In genomic region chr10:88991161-88991899, GRCh38 we compare ENCODE assay signal across 8 cellular contexts.
DNase-seq lines count a peak whose midpoint lies in the region; ATAC-seq and TF ChIP-seq lines count a peak whose summit lies in the region.

No MANE protein-coding gene starts in this region.

- ATAC-seq in GM21717 (IDR thresholded peaks at IDR 0.05; ENCODE audit: unreplicated experiment): peak; percentile 32

- H3K9me2 ChIP-seq in Loucy (replicated peaks; ENCODE audit: low read depth, low read length): no peaks in the 10 kb centered on the region

- no peaks in the 10 kb centered on the region for H4K20me1 ChIP-seq in Loucy (ENCODE audit: insufficient read depth, low read length, poor library complexity, severe bottlenecking)

- peaks cover 34% of the 10 kb centered on the region for H3K79me2 ChIP-seq in Loucy (ENCODE audit: insufficient read depth, low read length)

- peaks cover 11% of the 10 kb centered on the region; the same call in 1 of the 2 replicates for H3F3A ChIP-seq in Loucy (ENCODE audit: low read depth)

- H3K36me3 ChIP-seq in Loucy (ENCODE audit: insufficient read depth, low read length): no peaks in the 10 kb centered on the region

- peak overlapping the region; percentile 99 for H3K4me3 ChIP-seq in Loucy (ENCODE audit: low read length, poor library complexity, severe bottlenecking)

- peak overlapping the region; percentile 93 for H2AFZ ChIP-seq in Loucy (ENCODE audit: low read length)

- peak overlapping the region; percentile 99 for H3K9ac ChIP-seq in Loucy (ENCODE audit: low read depth, low read length, poor library complexity, severe bottlenecking)

- H3K27me3 ChIP-seq in Loucy (ENCODE audit: insufficient read depth, low read length, poor library complexity, severe bottlenecking): peaks cover 6% of the 10 kb centered on the region

- H3K9me3 ChIP-seq in Loucy (ENCODE audit: insufficient read depth, low read depth, low read length): no peaks in the 10 kb centered on the region

- DNase-seq in DMS114 treated with DMSO at 0.1 percent for 48 hours (lab: John Stamatoyannopoulos, UW; ENCODE audit: unreplicated experiment): peak; percentile 18
- peak; percentile 78 for DNase-seq in activated CD4-positive, CD25-positive, alpha-beta regulatory T cell treated with anti-CD3 and anti-CD28 coated beads, Interleukin-2, amount 50 U/mL, for 72 hours
- DNase-seq in cerebellar cortex (ENCODE audit: low spot score): peak; percentile 23
- DNase-seq in kidney glomerular epithelial cell (lab: John Stamatoyannopoulos, UW): peak; percentile 57
- peak; percentile 35 to 65 (median 50) for DNase-seq in stimulated activated CD4-positive, alpha-beta T cell treated with anti-CD3 and anti-CD28 coated beads, Interleukin-1b, Interleukin-23, amount 100 ng/mL, for 24 hours (ENCODE audit: low read depth in 4 of 4, low spot score in 1 of 4)
- DNase-seq in NCI-H1092 treated with DMSO at 0.1 percent for 48 hours (lab: John Stamatoyannopoulos, UW): no peak

- H3K4me1 ChIP-seq in Loucy (ENCODE audit: insufficient read depth, low read length, poor library complexity, severe bottlenecking): peaks cover 73% of the 10 kb centered on the region

- TF ChIP-seq CTCF in Loucy (conservative IDR thresholded peaks at IDR 0.05; ENCODE audit: low read length): peak; percentile 19; the same call in 1 of the 2 replicates

- peak overlapping the region; percentile 82 for H3K4me2 ChIP-seq in Loucy (ENCODE audit: low read depth, low read length, poor library complexity, severe bottlenecking)
